Comparison of ENCODE assay signal across 1 cellular context in genomic region chr1:207430602-207431001, GRCh38.
A peak's percentile ranks its signal among the peaks of the same experiment; 100 is the strongest.
TF ChIP-seq lines count a peak whose summit lies in the region.

No MANE protein-coding gene starts in this region.

TF ChIP-seq in GM12878, 131 proteins besides CTCF, POLR2A, EP300 and RAD21 (continued from another document and continues in another):
- TF ChIP-seq PKNOX1 (IDR thresholded peaks at IDR 0.05) (no peak), RFX5 (IDR thresholded peaks at IDR 0.05; ENCODE audit: low read depth, low read length) (no peak), ZBED1 (IDR thresholded peaks at IDR 0.05; ENCODE audit: borderline replicate concordance) (peak; percentile 71), TCF7 (IDR thresholded peaks at IDR 0.05; ENCODE audit: borderline replicate concordance) (no peak), LARP7 (IDR thresholded peaks at IDR 0.05) (no peak), ASH2L (IDR thresholded peaks at IDR 0.05; ENCODE audit: borderline replicate concordance, low read depth) (no peak), KDM1A (IDR thresholded peaks at IDR 0.05; ENCODE audit: borderline replicate concordance) (no peak), IRF3 (IDR thresholded peaks at IDR 0.05) (no peak), HCFC1 (IDR thresholded peaks at IDR 0.05; ENCODE audit: low read length) (no peak), STAT1 (conservative IDR thresholded peaks at IDR 0.05) (no peak), CREM (IDR thresholded peaks at IDR 0.05; ENCODE audit: low read depth) (no peak), POLR2AphosphoS5 (IDR thresholded peaks at IDR 0.05; ENCODE audit: low read length) (no peak), ZNF592 (IDR thresholded peaks at IDR 0.05) (no peak), ZNF217 (IDR thresholded peaks at IDR 0.05) (no peak), ZNF207 (IDR thresholded peaks at IDR 0.05; ENCODE audit: borderline replicate concordance) (no peak), SPI1 (IDR thresholded peaks at IDR 0.05; ENCODE audit: borderline replicate concordance, insufficient read depth, low read depth, low read length) (peak; percentile 48), HDAC2 (IDR thresholded peaks at IDR 0.05) (no peak), EED (IDR thresholded peaks at IDR 0.05; ENCODE audit: low read depth) (peak; percentile 81), GABPA (IDR thresholded peaks at IDR 0.05; ENCODE audit: low read depth) (no peak), ZNF384 (IDR thresholded peaks at IDR 0.05; ENCODE audit: borderline replicate concordance, low read depth, low read length) (peak; percentile 47; the same call in 1 of the 2 replicates), MLLT1 (IDR thresholded peaks at IDR 0.05) (no peak), NR2F1 (conservative IDR thresholded peaks at IDR 0.05) (no peak), NKRF (conservative IDR thresholded peaks at IDR 0.05) (no peak), ZBTB40 (IDR thresholded peaks at IDR 0.05; ENCODE audit: borderline replicate concordance) (no peak), RELB (IDR thresholded peaks at IDR 0.05; ENCODE audit: low read depth) (no peak; the same call in 1 of the 2 replicates), SKIL (IDR thresholded peaks at IDR 0.05; ENCODE audit: low read depth, poor library complexity, severe bottlenecking) (no peak), SREBF1 (IDR thresholded peaks at IDR 0.05; ENCODE audit: low read length) (no peak), ATF3 (IDR thresholded peaks at IDR 0.05; ENCODE audit: borderline replicate concordance, extremely low read depth, low read depth, low read length) (no peak), YBX1 (IDR thresholded peaks at IDR 0.05) (no peak), ELK1 (IDR thresholded peaks at IDR 0.05; ENCODE audit: low read depth, low read length) (no peak), JUNB (IDR thresholded peaks at IDR 0.05) (peak; percentile 48), ATF7 (IDR thresholded peaks at IDR 0.05; ENCODE audit: low read depth) (no peak), SMAD5 (IDR thresholded peaks at IDR 0.05; ENCODE audit: low read depth) (no peak), FOXM1 (IDR thresholded peaks at IDR 0.05; ENCODE audit: low read depth, low read length) (peak; percentile 65; the same call in 1 of the 2 replicates), STAT3 (IDR thresholded peaks at IDR 0.05; ENCODE audit: low read depth, low read length) (no peak), MXI1 (IDR thresholded peaks at IDR 0.05; ENCODE audit: low read depth, low read length) (no peak), RELA (IDR thresholded peaks at IDR 0.05; ENCODE audit: borderline replicate concordance, partially characterized antibody) (no peak), DPF2 (IDR thresholded peaks at IDR 0.05) (no peak)
